In the genomic region with DNA sequence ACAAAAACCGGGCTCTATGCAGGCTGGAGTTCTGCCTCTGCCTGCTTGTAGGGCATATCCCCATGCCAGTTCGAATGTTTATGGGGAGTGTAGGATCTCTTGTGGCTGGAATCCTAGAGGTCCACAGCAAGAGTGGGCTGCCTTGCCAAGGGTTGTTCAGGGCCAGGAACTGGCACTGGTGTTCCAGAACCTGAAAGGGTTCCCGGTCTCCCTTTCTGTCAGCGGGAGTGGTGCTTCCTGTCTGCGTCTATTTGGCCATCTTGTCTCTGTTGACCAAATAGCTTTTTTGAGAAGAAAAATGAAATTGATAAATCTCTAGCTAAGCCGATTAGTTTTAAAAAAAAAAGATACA, we compare ENCODE assay signal across 10 cellular contexts. TPM values are rescaled to one million over a fixed set of nuclear protein-coding genes. Genes with fewer than 3 reads are reported as not detected.
A peak's percentile ranks its signal among the peaks of the same experiment; 100 is the strongest.
DNase-seq lines count a peak whose midpoint lies in the region; ATAC-seq and TF ChIP-seq lines count a peak whose summit lies in the region.
"Had no signal": no experiment of that assay in that cellular context is flagged by ENCODE, and none has a peak within 500 bp of the region (broad histone marks: within the 10 kb centered on the region; RNA-seq: fewer than 3 reads in every experiment).

No MANE protein-coding gene starts in this region.

- no peak for TF ChIP-seq POLR2A in stomach (IDR thresholded peaks at IDR 0.05)

- ATAC-seq in left colon (peak; percentile 9), HG02588 (IDR thresholded peaks at IDR 0.05; ENCODE audit: unreplicated experiment) (no peak)

- no peaks in the 10 kb centered on the region for H3K36me3 ChIP-seq in stomach

- peak overlapping the region; percentile 49 for H3K4me3 ChIP-seq in astrocyte of the cerebellum (ENCODE audit: low read depth, low read length)
- peak overlapping the region; percentile 51 to 71 (median 66) for H3K4me3 ChIP-seq in stomach

- H3K4me1 ChIP-seq in stomach = peaks cover 6 to 14% (median 9%) of the 10 kb centered on the region in 4 donors

- H3K9me3 ChIP-seq in stomach = no peaks in the 10 kb centered on the region

- TF ChIP-seq CTCF in astrocyte of the cerebellum (IDR thresholded peaks at IDR 0.05; ENCODE audit: low read depth, low read length, missing control alignments) = no peak
- no peak for TF ChIP-seq CTCF in stomach (IDR thresholded peaks at IDR 0.05)

- H3K27me3 ChIP-seq in stomach = no peaks in the 10 kb centered on the region

- DNase-seq in DMS53 (lab: John Stamatoyannopoulos, UW) = peak; percentile 61
- no peak for DNase-seq in DMS53 treated with DMSO at 0.1 percent for 48 hours (lab: John Stamatoyannopoulos, UW; ENCODE audit: unreplicated experiment)
- no peak for DNase-seq in astrocyte of the cerebellum (ENCODE audit: low read depth)
- no peak for DNase-seq in left colon
- no peak for DNase-seq in stomach
- DNase-seq in EL = no peak
- no peak for DNase-seq in CD1c-positive myeloid dendritic cell (ENCODE audit: extremely low spot score)
- DNase-seq: NCI-H446 had no signal

- no peak for TF ChIP-seq EP300 in stomach (IDR thresholded peaks at IDR 0.05)

- 56 to 69% (median 61%) methylated on average over 6 of the region's 6 CpGs for WGBS in stomach, 5 donors

- intact Hi-C loops in left colon (cut with DNase I, micrococcal nuclease) (loop anchor here in 1 of 2 donors (5.0 kb wide), 1 partner anchor 38 kb away; no protein-coding TSS in a partner anchor), stomach (cut with DNase I; ENCODE audit: low total_unique reads) (no loop called here)

- in situ Hi-C loops in astrocyte of the cerebellum (cut with HindIII; ENCODE audit: low sequenced_read_pairs) = no loop called here

- H3K27ac ChIP-seq in stomach = peak overlapping the region in 3 of 5 donors; percentile 73 to 87 (median 85)
- H3K27ac ChIP-seq: 22Rv1 had no signal

RNA-seq across cellular contexts. Expression of gene OLR1, which starts 17.8 kb away (rescaled TPM):
- total RNA-seq in left colon = not detected
- 1 to 10 TPM in 2 of 5 donors, under 1 TPM in 1, not detected in 2; 0.55 to 4.5 (median 3.8) TPM for total RNA-seq in stomach
- 1 to 10 TPM in 2 of 3 donors, under 1 TPM in 1; 0.48 to 7.4 (median 5.7) TPM for polyA plus RNA-seq in stomach

RNA-seq across cellular contexts. Expression of gene CLEC7A, which starts 24.1 kb away (rescaled TPM):
- total RNA-seq in left colon (1 to 10 TPM; 2.5 to 4.5 TPM), stomach (10 to 100 TPM in 2 of 5 donors, 1 to 10 TPM in 1, under 1 TPM in 1, not detected in 1; 0.87 to 20.1 (median 12.5) TPM)
- 1 to 10 TPM; 1.9 to 4.2 (median 2.1) TPM for polyA plus RNA-seq in stomach

RNA-seq across cellular contexts. Expression of gene TMEM52B, which starts 24.7 kb away (rescaled TPM):
- total RNA-seq in left colon (not detected), stomach (under 1 TPM in 2 of 5 donors, not detected in 3; 0.14 to 0.89 TPM)
- 1 to 10 TPM in 1 of 3 donors, under 1 TPM in 1, not detected in 1; 0.31 to 1.4 TPM for polyA plus RNA-seq in stomach

RNA-seq across cellular contexts. Expression of gene CLEC1A, which starts 55.3 kb away (rescaled TPM):
- 1 to 10 TPM in 1 of 2 donors, under 1 TPM in 1; 0.64 to 1.4 TPM for total RNA-seq in left colon
- total RNA-seq in stomach = 1 to 10 TPM in 1 of 5 donors, under 1 TPM in 2, not detected in 2; 0.58 to 4.6 (median 0.87) TPM
- polyA plus RNA-seq in stomach = 1 to 10 TPM in 2 of 3 donors, under 1 TPM in 1; 0.46 to 3.4 (median 1.1) TPM

RNA-seq across cellular contexts. Expression of gene GABARAPL1, which starts 58.6 kb away (rescaled TPM):
- 10 to 100 TPM; 25.2 to 53.6 TPM for total RNA-seq in left colon
- 100 to 1,000 TPM in 2 of 5 donors, 10 to 100 TPM in 3; 28.4 to 116 (median 91.0) TPM for total RNA-seq in stomach
- polyA plus RNA-seq in stomach = 100 to 1,000 TPM in 2 of 3 donors, 10 to 100 TPM in 1; 63.5 to 133 (median 126) TPM
